ENCODE assay signal across 26 cellular contexts in the genomic region with DNA sequence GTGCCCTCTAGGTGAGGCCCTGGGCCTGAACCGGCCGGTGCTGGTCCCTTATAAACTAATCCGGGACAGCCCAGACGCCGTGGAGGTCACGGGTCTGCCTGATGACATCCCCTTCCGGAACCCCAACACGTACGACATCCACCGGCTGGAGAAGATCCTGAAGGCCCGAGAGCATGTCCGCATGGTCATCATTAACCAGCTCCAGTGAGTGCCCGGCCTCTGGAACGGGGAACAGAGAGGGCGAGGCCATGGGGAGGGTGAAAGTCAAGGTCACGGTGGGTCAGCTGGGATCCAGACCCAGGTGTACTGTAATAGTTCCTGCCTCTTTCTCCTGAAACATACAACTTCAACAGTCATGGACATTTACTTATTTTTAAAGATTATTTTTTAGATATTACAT.
A peak's percentile ranks its signal among the peaks of the same experiment; 100 is the strongest.
DNase-seq lines count a peak whose midpoint lies in the region; ATAC-seq, FAIRE-seq and TF ChIP-seq lines count a peak whose summit lies in the region.
"Had no signal": no experiment of that assay in that cellular context is flagged by ENCODE, and none has a peak within 500 bp of the region (broad histone marks: within the 10 kb centered on the region; RNA-seq: fewer than 3 reads in every experiment).

No MANE protein-coding gene starts in this region.

- no peaks in the 10 kb centered on the region for H3K9me3 Mint-ChIP-seq in CD4-positive, alpha-beta memory T cell
- H3K9me3 Mint-ChIP-seq: CD4-positive, alpha-beta T cell; CD8-positive, alpha-beta memory T cell had no signal

- H3K36me3 Mint-ChIP-seq in CD4-positive, alpha-beta memory T cell, result no peaks in the 10 kb centered on the region
- H3K36me3 Mint-ChIP-seq: CD8-positive, alpha-beta memory T cell had no signal

- H3K4me1 Mint-ChIP-seq in CD4-positive, alpha-beta memory T cell, result no peaks in the 10 kb centered on the region
- H3K4me1 Mint-ChIP-seq: CD8-positive, alpha-beta memory T cell had no signal

- no peaks in the 10 kb centered on the region for H3K27me3 Mint-ChIP-seq in CD4-positive, alpha-beta memory T cell
- H3K27me3 Mint-ChIP-seq: CD4-positive, alpha-beta T cell; CD8-positive, alpha-beta memory T cell had no signal

- H3K27ac ChIP-seq in kidney (ENCODE audit: low read depth in 2 of 2, low read length in 2 of 2) (peak overlapping the region; percentile 5 to 23), HepG2 (ENCODE audit: extremely low read length, insufficient read depth, low read length) (no peak overlapping the region), right lobe of liver (no peak overlapping the region), thyroid gland (peak overlapping the region in 2 of 3 donors; percentile 30 to 89)
- no peak overlapping the region for H3K27ac ChIP-seq in CD4-positive, alpha-beta memory T cell (ENCODE audit: low read depth, low read length)
- H3K27ac ChIP-seq: BLaER1 treated with 17β-estradiol and CSF1 and Interleukin-3, amounts not matched to agents 10 nM and 100 nM; C4-2B had no signal

- CTCF ChIA-PET in HepG2 (lab: Yijun Ruan, JAX; ENCODE audit: low intra/inter-chr PET ratio, low total read pairs), result no interaction called here
- CTCF ChIA-PET in CD4-positive, alpha-beta memory T cell (lab: Charles Lee; ENCODE audit: partially characterized antibody), result no interaction called here

- no peak overlapping the region for H3K27ac Mint-ChIP-seq in CD4-positive, alpha-beta memory T cell
- H3K27ac Mint-ChIP-seq: CD4-positive, alpha-beta T cell; CD8-positive, alpha-beta memory T cell had no signal

- DNase-seq in kidney (no peak), HepG2 (ENCODE audit: low spot score) (no peak), right lobe of liver (peak in 1 of 3 donors; percentile 68), thyroid gland (no peak), sciatic nerve (ENCODE audit: low spot score) (no peak)
- DNase-seq in effector CD4-positive, alpha-beta T cell, result no peak
- DNase-seq in CD4-positive, alpha-beta memory T cell, result no peak
- DNase-seq: 8988T; ACHN; CD4-positive, alpha-beta T cell; CD8-positive, alpha-beta memory T cell; COR-L47; DMS 273 treated with DMSO at 0.1 percent for 48 hours; DMS153; DMS53; DMS79; DND-41; EL; GDM1 had no signal

- H3K4me2 ChIP-seq in HepG2 (ENCODE audit: low read depth, low read length), result no peak overlapping the region
- H3K4me2 ChIP-seq: BLaER1 treated with 17β-estradiol and CSF1 and Interleukin-3, amounts not matched to agents 10 nM and 100 nM had no signal

- no peak overlapping the region for H3K9ac ChIP-seq in kidney (ENCODE audit: low read length in 2 of 2)
- H3K9ac ChIP-seq in HepG2 (ENCODE audit: insufficient read depth, low read depth, low read length), result no peak overlapping the region
- H3K9ac ChIP-seq: BLaER1 treated with 17β-estradiol and CSF1 and Interleukin-3, amounts not matched to agents 10 nM and 100 nM had no signal

- H3K4me3 ChIP-seq in kidney (ENCODE audit: low read length in 2 of 2) (no peak overlapping the region), HepG2 (replicated peaks in 1 of 3; ENCODE audit: insufficient read depth in 1 of 3, low read depth in 2 of 3, low read length in 3 of 3) (no peak overlapping the region), right lobe of liver (no peak overlapping the region), thyroid gland (replicated peaks in 1 of 3) (no peak overlapping the region)
- no peak overlapping the region for H3K4me3 ChIP-seq in CD4-positive, alpha-beta memory T cell (ENCODE audit: low read length in 2 of 2)
- H3K4me3 ChIP-seq: BLaER1 treated with 17β-estradiol and CSF1 and Interleukin-3, amounts not matched to agents 10 nM and 100 nM; GM12878 had no signal

- POLR2A ChIA-PET in HepG2 (lab: Yijun Ruan, JAX), result interaction anchor here (1.6 kb wide), 1 partner anchor 10 kb away, joined by 4 read pairs; no protein-coding TSS in a partner anchor
- POLR2A ChIA-PET in CD4-positive, alpha-beta memory T cell (lab: Charles Lee; ENCODE audit: partially characterized antibody), result no interaction called here

- TF ChIP-seq POLR2A in HepG2 (IDR thresholded peaks at IDR 0.05; ENCODE audit: insufficient read depth in 1 of 2, low read depth in 2 of 2, low read length in 2 of 2) (no peak), right lobe of liver (IDR thresholded peaks at IDR 0.05) (no peak), thyroid gland (IDR thresholded peaks at IDR 0.05) (no peak)

- TF ChIP-seq EP300 in HepG2 (IDR thresholded peaks at IDR 0.05; ENCODE audit: low read depth in 2 of 2, low read length in 2 of 2) (no peak), HepG2 (CRISPR knock-in tag; IDR thresholded peaks at IDR 0.05; ENCODE audit: borderline replicate concordance) (no peak)

- TF ChIP-seq CTCF in kidney (IDR thresholded peaks at IDR 0.05; ENCODE audit: borderline replicate concordance, extremely low read depth, insufficient read depth), result no peak
- no peak for TF ChIP-seq CTCF in HepG2 (CRISPR knock-in tag; IDR thresholded peaks at IDR 0.05)
- no peak for TF ChIP-seq CTCF in right lobe of liver (IDR thresholded peaks at IDR 0.05)
- TF ChIP-seq CTCF in thyroid gland (IDR thresholded peaks at IDR 0.05), result no peak

- BruUV-seq in HepG2 (replicated peaks; lab: Mats Ljungman, UMichigan), result no TSS peak

- peaks cover 8 to 13% of the 10 kb centered on the region in 2 donors for H3K4me1 ChIP-seq in kidney (ENCODE audit: control insufficient read depth in 1 of 2, insufficient read depth in 1 of 2, low read depth in 1 of 2, low read length in 2 of 2)
- peaks cover 20% of the 10 kb centered on the region for H3K4me1 ChIP-seq in HepG2 (ENCODE audit: insufficient read depth, low read length)
- H3K4me1 ChIP-seq in right lobe of liver, result peaks cover 0 to 8% (median 0%) of the 10 kb centered on the region in 4 donors
- H3K4me1 ChIP-seq in thyroid gland, result peaks cover 29 to 36% of the 10 kb centered on the region in 2 donors
- no peaks in the 10 kb centered on the region for H3K4me1 ChIP-seq in CD4-positive, alpha-beta memory T cell (ENCODE audit: insufficient read depth, low read length)

- 88% methylated on average over 14 of the region's 16 CpGs for WGBS in HepG2 (ENCODE audit: low lambda C conversion rate)
- 62% methylated on average over 9 of the region's 16 CpGs for WGBS in right lobe of liver (ENCODE audit: insufficient coverage, low coverage, low lambda C conversion rate, missing lambda C conversion rate)
- 93 to 97% methylated on average over 14 of the region's 16 CpGs for WGBS in thyroid gland, 2 donors

- intact Hi-C loops in kidney (cut with DNase I) (no loop called here), HepG2 (cut with micrococcal nuclease; ENCODE audit: unreplicated experiment) (no loop called here), right lobe of liver (cut with DNase I) (no loop called here), thyroid gland (cut with DNase I) (no loop called here), sciatic nerve (cut with DNase I) (no loop called here)
- intact Hi-C loops in CD4-positive, alpha-beta memory T cell (cut with micrococcal nuclease), result no loop called here

- H4K20me1 ChIP-seq in HepG2 (ENCODE audit: insufficient read depth, low read length), result no peaks in the 10 kb centered on the region
- H4K20me1 ChIP-seq: BLaER1 treated with 17β-estradiol and CSF1 and Interleukin-3, amounts not matched to agents 10 nM and 100 nM had no signal

- no peak for FAIRE-seq in kidney (lab: Jason Lieb, UNC)
- no peak for FAIRE-seq in HepG2 (lab: Jason Lieb, UNC)
- FAIRE-seq: A204.1, GM12878, GM12892, GM18507 had no signal

- H3K36me3 ChIP-seq in kidney (ENCODE audit: control insufficient read depth in 1 of 2, insufficient read depth in 2 of 2, low read length in 2 of 2) (peaks cover 0 to 3% of the 10 kb centered on the region in 2 donors), HepG2 (replicated peaks in 1 of 2; ENCODE audit: control insufficient read depth in 1 of 2, insufficient read depth in 2 of 2, low read length in 2 of 2) (peaks cover 6 to 13% of the 10 kb centered on the region in 2 experiments), right lobe of liver (no peaks in the 10 kb centered on the region), thyroid gland (peaks cover 7 to 16% of the 10 kb centered on the region in 2 donors)
- no peaks in the 10 kb centered on the region for H3K36me3 ChIP-seq in CD4-positive, alpha-beta memory T cell (ENCODE audit: insufficient read depth, low read length)

- no peak for TF ChIP-seq RAD21 in HepG2 (CRISPR knock-in tag; IDR thresholded peaks at IDR 0.05)

- no peak overlapping the region for H2AFZ ChIP-seq in HepG2 (ENCODE audit: low read length)

- no peaks in the 10 kb centered on the region for H3K79me2 ChIP-seq in HepG2 (ENCODE audit: insufficient read depth, low read length)

- no peaks in the 10 kb centered on the region for H3K9me3 ChIP-seq in kidney (ENCODE audit: control insufficient read depth in 1 of 2, low read length in 2 of 2)
- H3K9me3 ChIP-seq in HepG2 (ENCODE audit: low read length), result no peaks in the 10 kb centered on the region
- no peaks in the 10 kb centered on the region for H3K9me3 ChIP-seq in right lobe of liver
- H3K9me3 ChIP-seq in thyroid gland, result no peaks in the 10 kb centered on the region
- H3K9me3 ChIP-seq in CD4-positive, alpha-beta memory T cell (ENCODE audit: control insufficient read depth in 1 of 2, low read length in 2 of 2), result no peaks in the 10 kb centered on the region
- H3K9me3 ChIP-seq: BLaER1 treated with 17β-estradiol and CSF1 and Interleukin-3, amounts not matched to agents 10 nM and 100 nM had no signal

- in situ Hi-C loops in HepG2 (cut with HindIII; ENCODE audit: extremely low pct_ligation_motif_present, low pct_unique_long_range_greater_than_20kb), result no loop called here

- no peak; the same call in 2 of the 3 replicates for ATAC-seq in HepG2
- peak; percentile 47 to 80 (median 64) for ATAC-seq in right lobe of liver
- no peak for ATAC-seq in sciatic nerve
- ATAC-seq in GM21737 (IDR thresholded peaks at IDR 0.05; ENCODE audit: unreplicated experiment), result no peak
- ATAC-seq: GM12878 had no signal

- H3K4me3 Mint-ChIP-seq in CD4-positive, alpha-beta memory T cell, result no peak overlapping the region
- H3K4me3 Mint-ChIP-seq: CD4-positive, alpha-beta T cell; CD8-positive, alpha-beta memory T cell had no signal

- H3K27me3 ChIP-seq in HepG2 (ENCODE audit: control insufficient read depth in 1 of 2, insufficient read depth in 2 of 2, low read length in 2 of 2) (no peaks in the 10 kb centered on the region), right lobe of liver (no peaks in the 10 kb centered on the region), thyroid gland (no peaks in the 10 kb centered on the region)
- no peaks in the 10 kb centered on the region for H3K27me3 ChIP-seq in CD4-positive, alpha-beta memory T cell (ENCODE audit: insufficient read depth, low read length)
- H3K27me3 ChIP-seq: BLaER1 treated with 17β-estradiol and CSF1 and Interleukin-3, amounts not matched to agents 10 nM and 100 nM had no signal

Comparison
In these comparisons a context has a peak if more than half of its experiments do, and no peak if none do; other contexts are left out.
1. ATAC-seq: peak in right lobe of liver (4 of 4); none in HepG2 (single experiment), sciatic nerve (single experiment) and GM21737 (single experiment).
2. H3K27ac ChIP-seq: peak in kidney (2 of 2) and thyroid gland (2 of 3); none in HepG2 (single experiment), right lobe of liver (0 of 3) and CD4-positive, alpha-beta memory T cell (single experiment).